Comparison of ENCODE assay signal across 8 cellular contexts in the genomic region with DNA sequence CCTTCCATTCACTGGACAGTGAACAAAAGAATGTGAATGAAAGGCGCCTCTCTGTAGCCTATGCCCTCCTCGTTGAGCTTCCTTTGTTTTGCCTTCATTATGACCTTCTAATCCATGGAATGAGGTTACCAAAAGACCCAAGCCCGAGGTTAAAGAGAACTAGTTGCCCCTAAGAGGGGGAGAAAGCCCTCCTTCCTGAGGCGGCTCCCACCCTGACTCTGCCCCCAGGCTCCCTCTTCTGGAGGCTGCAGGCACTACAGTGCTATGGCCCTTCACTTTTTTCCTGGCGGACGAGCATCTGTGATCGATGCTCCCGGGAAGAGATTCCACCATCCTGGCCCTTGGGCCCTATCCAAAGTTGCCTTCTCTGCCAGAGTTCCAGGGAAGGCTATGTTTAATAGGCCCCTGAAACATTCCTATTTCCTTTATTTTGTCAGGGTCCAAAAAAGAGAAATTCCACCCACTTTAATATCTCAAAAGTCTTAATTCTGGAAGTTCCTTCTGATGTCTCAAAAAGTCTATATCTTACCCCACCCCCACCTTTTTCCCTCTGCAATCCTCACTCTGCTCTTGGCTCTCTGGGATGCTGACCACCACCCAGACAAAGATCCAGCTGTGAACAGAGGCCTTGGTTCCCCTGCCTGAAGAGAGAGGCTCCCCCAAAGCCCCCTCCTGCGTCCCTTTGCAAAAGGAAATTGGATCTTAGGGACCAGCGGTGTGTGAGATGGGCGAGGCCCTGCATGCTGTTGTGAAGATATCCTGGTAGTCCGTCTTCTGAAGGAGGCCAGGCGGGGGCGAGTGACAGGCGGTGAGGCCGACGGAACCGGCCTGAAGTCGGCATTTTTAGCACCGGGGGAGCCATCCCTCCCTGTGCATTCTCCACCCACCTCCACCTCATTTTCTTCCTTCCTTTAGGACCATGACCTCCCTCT.
DNase-seq lines count a peak whose midpoint lies in the region; FAIRE-seq and TF ChIP-seq lines count a peak whose summit lies in the region.

No MANE protein-coding gene starts in this region.

- H3K27ac Mint-ChIP-seq in activated T-helper 1 cell treated with anti-CD3 and anti-CD28 coated beads, Interleukin-12 subunit alpha, Interleukin-12 subunit beta, Interleukin-2, Interleukin-4 antibody, amounts not matched to agents 30 ng/mL and 10 ng/mL and 1 ng/mL, durations not matched to agents 14 hours and 24 hours and 36 hours = no peak overlapping the region

- peak; percentile 73 for DNase-seq in GM20000 (ENCODE audit: low spot score)
- peak; percentile 32 for DNase-seq in NCI-H526 treated with DMSO at 0.1 percent for 48 hours (lab: John Stamatoyannopoulos, UW)
- peak; percentile 10 for DNase-seq in activated T-helper 1 cell treated with anti-CD3 and anti-CD28 coated beads, Interleukin-12 subunit alpha, Interleukin-12 subunit beta, Interleukin-2, Interleukin-4 antibody, amounts not matched to agents 30 ng/mL and 10 ng/mL and 1 ng/mL, durations not matched to agents 14 hours and 24 hours and 36 hours (ENCODE audit: low spot score)
- peak; percentile 44 to 63 for DNase-seq in frontal cortex (ENCODE audit: low spot score in 2 of 2)
- DNase-seq in pons (ENCODE audit: low spot score) = peak; percentile 36
- no peak for DNase-seq in NCI-H2107 treated with DMSO at 0.1 percent for 48 hours (lab: John Stamatoyannopoulos, UW; ENCODE audit: unreplicated experiment)
- DNase-seq in mesenteric fat pad (ENCODE audit: low spot score) = no peak

- H3K27me3 Mint-ChIP-seq in activated T-helper 1 cell treated with anti-CD3 and anti-CD28 coated beads, Interleukin-12 subunit alpha, Interleukin-12 subunit beta, Interleukin-2, Interleukin-4 antibody, amounts not matched to agents 30 ng/mL and 10 ng/mL and 1 ng/mL, durations not matched to agents 14 hours and 24 hours and 36 hours (ENCODE audit: insufficient read depth) = peaks cover 13% of the 10 kb centered on the region

- intact Hi-C loops in activated T-helper 1 cell treated with anti-CD3 and anti-CD28 coated beads, Interleukin-12 subunit alpha, Interleukin-12 subunit beta, Interleukin-2, Interleukin-4 antibody, amounts not matched to agents 30 ng/mL and 10 ng/mL and 1 ng/mL, durations not matched to agents 14 hours and 24 hours and 36 hours (cut with micrococcal nuclease) = loop anchor here (1.0 to 5.0 kb wide), 3 partner anchors 207 to 387 kb away; no protein-coding TSS in a partner anchor

- TF ChIP-seq CTCF in C4-2B (conservative IDR thresholded peaks at IDR 0.05) (peak; percentile 96), GM20000 (IDR thresholded peaks at IDR 0.05; ENCODE audit: extremely low read depth, missing control alignments) (peak; percentile 77)

- H3K36me3 Mint-ChIP-seq in activated T-helper 1 cell treated with anti-CD3 and anti-CD28 coated beads, Interleukin-12 subunit alpha, Interleukin-12 subunit beta, Interleukin-2, Interleukin-4 antibody, amounts not matched to agents 30 ng/mL and 10 ng/mL and 1 ng/mL, durations not matched to agents 14 hours and 24 hours and 36 hours (ENCODE audit: low read depth) = no peaks in the 10 kb centered on the region

- no peaks in the 10 kb centered on the region for H3K4me1 Mint-ChIP-seq in activated T-helper 1 cell treated with anti-CD3 and anti-CD28 coated beads, Interleukin-12 subunit alpha, Interleukin-12 subunit beta, Interleukin-2, Interleukin-4 antibody, amounts not matched to agents 30 ng/mL and 10 ng/mL and 1 ng/mL, durations not matched to agents 14 hours and 24 hours and 36 hours (ENCODE audit: low read depth)

- no peaks in the 10 kb centered on the region for H3K9me3 Mint-ChIP-seq in activated T-helper 1 cell treated with anti-CD3 and anti-CD28 coated beads, Interleukin-12 subunit alpha, Interleukin-12 subunit beta, Interleukin-2, Interleukin-4 antibody, amounts not matched to agents 30 ng/mL and 10 ng/mL and 1 ng/mL, durations not matched to agents 14 hours and 24 hours and 36 hours

- no peak overlapping the region for H3K4me3 Mint-ChIP-seq in activated T-helper 1 cell treated with anti-CD3 and anti-CD28 coated beads, Interleukin-12 subunit alpha, Interleukin-12 subunit beta, Interleukin-2, Interleukin-4 antibody, amounts not matched to agents 30 ng/mL and 10 ng/mL and 1 ng/mL, durations not matched to agents 14 hours and 24 hours and 36 hours

- FAIRE-seq in frontal cortex (lab: Jason Lieb, UNC) = no peak

- no peak overlapping the region for H3K27ac ChIP-seq in C4-2B

Comparison
In these comparisons a context has a peak if more than half of its experiments do, and no peak if none do; other contexts are left out.
1. DNase-seq: peak in GM20000 (single experiment), NCI-H526 treated with DMSO at 0.1 percent for 48 hours (single experiment), activated T-helper 1 cell treated with anti-CD3 and anti-CD28 coated beads, Interleukin-12 subunit alpha, Interleukin-12 subunit beta, Interleukin-2, Interleukin-4 antibody, amounts not matched to agents 30 ng/mL and 10 ng/mL and 1 ng/mL, durations not matched to agents 14 hours and 24 hours and 36 hours (single experiment), frontal cortex (2 of 2) and pons (single experiment); none in NCI-H2107 treated with DMSO at 0.1 percent for 48 hours (single experiment) and mesenteric fat pad (single experiment).